ENCODE assay signal across 9 cellular contexts in genomic region chr7:101818699-101819071, GRCh38. TPM values are rescaled to one million over a fixed set of nuclear protein-coding genes. Genes with fewer than 3 reads are reported as not detected.
DNase-seq lines count a peak whose midpoint lies in the region; ATAC-seq and TF ChIP-seq lines count a peak whose summit lies in the region.
"Had no signal": no experiment of that assay in that cellular context is flagged by ENCODE, and none has a peak within 500 bp of the region (broad histone marks: within the 10 kb centered on the region; RNA-seq: fewer than 3 reads in every experiment).

No MANE protein-coding gene starts in this region.

- H3K4me3 Mint-ChIP-seq in Caco-2 (ENCODE audit: unreplicated experiment), result peak overlapping the region; percentile 88
- H3K4me3 Mint-ChIP-seq in activated T-cell treated with anti-CD3 and anti-CD28 coated beads, Interleukin-2, amount 50 U/mL, for 24 hours, result no peak overlapping the region

- H3K4me3 ChIP-seq in Caco-2 (ENCODE audit: low read depth, low read length), result peak overlapping the region; percentile 7; the same call in 1 of the 2 replicates
- H3K4me3 ChIP-seq in PC-9, result no peak overlapping the region
- peak overlapping the region; percentile 81 for H3K4me3 ChIP-seq in fibroblast of villous mesenchyme (ENCODE audit: low read depth, low read length)
- H3K4me3 ChIP-seq in osteoblast (ENCODE audit: insufficient read depth, low read length), result peak overlapping the region; percentile 11

- no peak for ATAC-seq in GM18511 (IDR thresholded peaks at IDR 0.05; ENCODE audit: unreplicated experiment)

- no peaks in the 10 kb centered on the region for H3K9me2 ChIP-seq in PC-9 (ENCODE audit: insufficient read depth)

- H2AFZ ChIP-seq in PC-9 (no peak overlapping the region), osteoblast (ENCODE audit: low read length) (no peak overlapping the region)

- TF ChIP-seq CTCF in Caco-2 (IDR thresholded peaks at IDR 0.05; ENCODE audit: insufficient read depth in 1 of 2, low read depth in 1 of 2, low read length in 1 of 2, severe bottlenecking in 1 of 2, unreplicated experiment in 1 of 2) (no peak), PC-9 (conservative IDR thresholded peaks at IDR 0.05) (no peak), fibroblast of villous mesenchyme (IDR thresholded peaks at IDR 0.05; ENCODE audit: insufficient read depth, low read depth, low read length) (no peak), osteoblast (IDR thresholded peaks at IDR 0.05; ENCODE audit: extremely low read depth, low read depth, low read length) (no peak)

- peak in 1 of 2 experiments; percentile 24 for DNase-seq in Caco-2
- DNase-seq in PC-9, result no peak
- DNase-seq in fibroblast of villous mesenchyme (ENCODE audit: low read depth), result no peak
- DNase-seq in osteoblast (ENCODE audit: insufficient read length, low spot score, missing footprints), result no peak
- DNase-seq in dermis blood vessel endothelial cell, result no peak
- no peak for DNase-seq in midbrain (lab: John Stamatoyannopoulos, UW)
- DNase-seq in activated T-cell treated with anti-CD3 and anti-CD28 coated beads, Interleukin-2, amount 50 U/mL, for 24 hours, result no peak
- DNase-seq: NCI-H82 had no signal

- peaks cover 20% of the 10 kb centered on the region; the same call in 1 of the 2 replicates for H3F3A ChIP-seq in PC-9 (ENCODE audit: insufficient read depth, low read depth)

- CTCF ChIA-PET in Caco-2 (lab: Charles Lee), result no interaction called here
- CTCF ChIA-PET in PC-9 (lab: Charles Lee), result interaction anchor here (1.0 kb wide), 1 partner anchor 216 kb away, joined by 4 read pairs; no protein-coding TSS in a partner anchor

- no peaks in the 10 kb centered on the region for H3K27me3 Mint-ChIP-seq in Caco-2 (ENCODE audit: insufficient read depth, unreplicated experiment)
- H3K27me3 Mint-ChIP-seq in activated T-cell treated with anti-CD3 and anti-CD28 coated beads, Interleukin-2, amount 50 U/mL, for 24 hours, result no peaks in the 10 kb centered on the region

- BruUV-seq in Caco-2 (replicated peaks; lab: Mats Ljungman, UMichigan) (no TSS peak), PC-9 (replicated peaks; lab: Mats Ljungman, UMichigan) (TSS peak; percentile 37)

- intact Hi-C loops in Caco-2 (cut with micrococcal nuclease; ENCODE audit: unreplicated experiment) (loop anchor here (5.0 kb wide), 3 partner anchors 194 to 454 kb away; no protein-coding TSS in a partner anchor), PC-9 (cut with micrococcal nuclease; ENCODE audit: unreplicated experiment) (no loop called here)

- H3K4me1 Mint-ChIP-seq in Caco-2 (ENCODE audit: low read depth, unreplicated experiment), result peaks cover 28% of the 10 kb centered on the region
- peaks cover 37% of the 10 kb centered on the region for H3K4me1 Mint-ChIP-seq in activated T-cell treated with anti-CD3 and anti-CD28 coated beads, Interleukin-2, amount 50 U/mL, for 24 hours (ENCODE audit: low read depth)

- H3K36me3 ChIP-seq in Caco-2 (ENCODE audit: control insufficient read depth, insufficient read depth, low read length) (no peaks in the 10 kb centered on the region), PC-9 (ENCODE audit: low read depth) (no peaks in the 10 kb centered on the region), osteoblast (ENCODE audit: insufficient read depth, low read length) (no peaks in the 10 kb centered on the region)

- peak overlapping the region; percentile 80 for H3K27ac Mint-ChIP-seq in Caco-2 (ENCODE audit: unreplicated experiment)
- no peak overlapping the region for H3K27ac Mint-ChIP-seq in activated T-cell treated with anti-CD3 and anti-CD28 coated beads, Interleukin-2, amount 50 U/mL, for 24 hours

- POLR2A ChIA-PET in Caco-2 (lab: Charles Lee) (no interaction called here), PC-9 (lab: Charles Lee; ENCODE audit: unreplicated experiment) (interaction anchor here (0.6 kb wide), 1 partner anchor 437 kb away, joined by 20 read pairs; no protein-coding TSS in a partner anchor)

- H3K27me3 ChIP-seq in Caco-2 (replicated peaks; ENCODE audit: control insufficient read depth, insufficient read depth, low read length), result no peaks in the 10 kb centered on the region
- H3K27me3 ChIP-seq in PC-9 (ENCODE audit: insufficient read depth, low read depth), result no peaks in the 10 kb centered on the region
- H3K27me3 ChIP-seq in osteoblast (ENCODE audit: insufficient read depth, low read length), result no peaks in the 10 kb centered on the region

- H3K4me2 ChIP-seq in PC-9 (peak overlapping the region; percentile 94), osteoblast (ENCODE audit: insufficient read depth, low read length) (peak overlapping the region; percentile 81)

- peaks cover 32% of the 10 kb centered on the region for H4K20me1 ChIP-seq in PC-9 (ENCODE audit: insufficient read depth)
- H4K20me1 ChIP-seq in osteoblast (ENCODE audit: insufficient read depth, low read length), result peaks cover 42% of the 10 kb centered on the region

- H3K27ac ChIP-seq in PC-9 (no peak overlapping the region), osteoblast (ENCODE audit: low read depth, low read length) (no peak overlapping the region)

- H3K4me1 ChIP-seq in Caco-2, result peaks cover 28% of the 10 kb centered on the region
- peaks cover 15% of the 10 kb centered on the region for H3K4me1 ChIP-seq in PC-9 (replicated peaks; ENCODE audit: insufficient read depth)
- H3K4me1 ChIP-seq in osteoblast (ENCODE audit: insufficient read depth, low read length), result peaks cover 24% of the 10 kb centered on the region

- H3K36me3 Mint-ChIP-seq in Caco-2 (ENCODE audit: insufficient read depth, unreplicated experiment), result peaks cover 58% of the 10 kb centered on the region
- peaks cover 2% of the 10 kb centered on the region for H3K36me3 Mint-ChIP-seq in activated T-cell treated with anti-CD3 and anti-CD28 coated beads, Interleukin-2, amount 50 U/mL, for 24 hours (ENCODE audit: low read depth)

- H3K9me3 Mint-ChIP-seq in Caco-2 (ENCODE audit: unreplicated experiment), result no peaks in the 10 kb centered on the region
- H3K9me3 Mint-ChIP-seq in activated T-cell treated with anti-CD3 and anti-CD28 coated beads, Interleukin-2, amount 50 U/mL, for 24 hours, result no peaks in the 10 kb centered on the region

- no peaks in the 10 kb centered on the region for H3K9me3 ChIP-seq in Caco-2
- no peaks in the 10 kb centered on the region for H3K9me3 ChIP-seq in PC-9 (ENCODE audit: insufficient read depth, low read depth)
- H3K9me3 ChIP-seq in osteoblast (ENCODE audit: low read depth, low read length), result no peaks in the 10 kb centered on the region

- peaks cover 49% of the 10 kb centered on the region for H3K79me2 ChIP-seq in PC-9 (ENCODE audit: low read depth)
- H3K79me2 ChIP-seq in osteoblast (ENCODE audit: insufficient read depth, low read length), result peaks cover 58% of the 10 kb centered on the region

RNA-seq across cellular contexts. Expression of gene CUX1, which starts 1.3 kb away (rescaled TPM):
- total RNA-seq in Caco-2 (2022) (113 and 116 TPM in 2 replicates), PC-9 (2021) (79.8 and 83.3 TPM in 2 replicates), fibroblast of villous mesenchyme (45.7 and 46.2 TPM in 2 replicates), osteoblast (39.2 and 41.6 TPM in 2 replicates), dermis blood vessel endothelial cell (39.5 and 42.5 TPM in 2 replicates)
